ENCODE assay signal across 12 cellular contexts in the genomic region with DNA sequence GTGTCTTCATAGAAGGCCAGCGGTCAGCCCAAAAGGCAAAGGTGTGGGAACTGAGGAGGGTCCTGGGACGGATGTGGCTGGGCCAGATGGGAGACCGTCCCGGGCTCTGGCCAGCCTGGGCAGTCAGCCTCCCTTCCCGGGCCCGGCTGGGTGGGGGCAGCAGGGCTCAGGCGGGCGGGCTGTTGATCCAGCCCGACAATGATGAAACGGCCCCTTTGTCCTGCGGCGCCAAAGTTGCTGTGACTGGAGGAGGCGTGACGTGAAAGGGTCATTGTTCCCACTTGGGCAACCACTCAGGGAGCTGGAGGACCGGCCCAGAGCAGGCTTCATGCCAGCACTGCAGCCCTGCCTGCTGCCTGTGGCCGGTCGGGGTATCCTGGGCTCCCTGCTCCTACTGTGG. TPM values are rescaled to one million over a fixed set of nuclear protein-coding genes. Genes with fewer than 3 reads are reported as not detected.
A peak's percentile ranks its signal among the peaks of the same experiment; 100 is the strongest.
DNase-seq lines count a peak whose midpoint lies in the region; ATAC-seq and TF ChIP-seq lines count a peak whose summit lies in the region.
"Had no signal": no experiment of that assay in that cellular context is flagged by ENCODE, and none has a peak within 500 bp of the region (broad histone marks: within the 10 kb centered on the region; RNA-seq: fewer than 3 reads in every experiment).

No MANE protein-coding gene starts in this region.

- H3K36me3 ChIP-seq in adrenal gland (replicated peaks in 1 of 2) (no peaks in the 10 kb centered on the region), esophagus muscularis mucosa (no peaks in the 10 kb centered on the region), lung (ENCODE audit: control insufficient read depth in 2 of 2, insufficient read depth in 2 of 2, low read length in 2 of 2) (no peaks in the 10 kb centered on the region), testis (ENCODE audit: low read depth, missing control alignments) (no peaks in the 10 kb centered on the region), H7 (replicated peaks; ENCODE audit: control insufficient read depth, insufficient read depth, low read length) (no peaks in the 10 kb centered on the region)

- intact Hi-C loops in adrenal gland (cut with DNase I), result no loop called here
- intact Hi-C loops in esophagus muscularis mucosa (cut with DNase I), result no loop called here
- intact Hi-C loops in testis (cut with DNase I; ENCODE audit: low total_unique reads), result no loop called here

- H3K4me3 ChIP-seq in adrenal gland (no peak overlapping the region), esophagus muscularis mucosa (no peak overlapping the region), lung (no peak overlapping the region), testis (no peak overlapping the region), H7 (ENCODE audit: insufficient read depth, low read depth, low read length) (no peak overlapping the region)

- ATAC-seq in lung (ENCODE audit: insufficient read depth, low FRiP score), result peak; percentile 75
- ATAC-seq in SK-N-SH treated with all-trans-retinoic acid at 6 μM for 48 hours, result no peak

- H3K27me3 ChIP-seq in adrenal gland (no peaks in the 10 kb centered on the region), esophagus muscularis mucosa (peaks cover 0 to 5% (median 0%) of the 10 kb centered on the region in 4 donors), lung (ENCODE audit: control insufficient read depth, insufficient read depth) (no peaks in the 10 kb centered on the region), testis (no peaks in the 10 kb centered on the region), H7 (ENCODE audit: control insufficient read depth, insufficient read depth, low read length) (no peaks in the 10 kb centered on the region)

- TF ChIP-seq EP300 in esophagus muscularis mucosa (IDR thresholded peaks at IDR 0.05), result no peak

- TF ChIP-seq POLR2A in adrenal gland (IDR thresholded peaks at IDR 0.05) (no peak), esophagus muscularis mucosa (IDR thresholded peaks at IDR 0.05; ENCODE audit: low read depth) (no peak), testis (IDR thresholded peaks at IDR 0.05) (no peak)

- DNase-seq in adrenal gland (peak in 4 of 7 donors; percentile 51 to 86 (median 70)), esophagus muscularis mucosa (ENCODE audit: extremely low spot score) (no peak), lung (ENCODE audit: low spot score) (peak; percentile 87), testis (peak; percentile 96), H7 (no peak), NCI-H82 (lab: John Stamatoyannopoulos, UW) (no peak), GM10266 (ENCODE audit: extremely low spot score) (no peak)
- DNase-seq: activated CD4-positive, alpha-beta T cell treated with anti-CD3 and anti-CD28 coated beads for 48 hours; activated naive CD4-positive, alpha-beta T cell treated with anti-CD3 and anti-CD28 coated beads for 36 hours; NCI-H1092 treated with DMSO at 0.1 percent for 48 hours; RPMI8226 had no signal

- H3K9me3 ChIP-seq in adrenal gland (replicated peaks in 1 of 3), result no peaks in the 10 kb centered on the region
- H3K9me3 ChIP-seq in esophagus muscularis mucosa, result no peaks in the 10 kb centered on the region
- no peaks in the 10 kb centered on the region for H3K9me3 ChIP-seq in lung (ENCODE audit: control insufficient read depth in 2 of 2, insufficient read depth in 1 of 2, low read length in 1 of 2)
- H3K9me3 ChIP-seq in testis, result no peaks in the 10 kb centered on the region

- 51 to 78% (median 75%) methylated on average over 3 to 17 of the region's 17 CpGs for WGBS in adrenal gland, 4 donors
- WGBS in esophagus muscularis mucosa, result 79% methylated on average over 9 of the region's 17 CpGs
- 43 to 66% methylated on average over 17 of the region's 17 CpGs for WGBS in lung, 2 donors
- WGBS in testis, 2 donors, result 51 to 72% methylated on average over 15 to 17 of the region's 17 CpGs

- no peaks in the 10 kb centered on the region for H3K4me1 ChIP-seq in adrenal gland (replicated peaks in 1 of 2)
- H3K4me1 ChIP-seq in esophagus muscularis mucosa, result peaks cover 10 to 26% (median 22%) of the 10 kb centered on the region in 4 donors
- H3K4me1 ChIP-seq in lung (ENCODE audit: control insufficient read depth in 2 of 2, insufficient read depth in 2 of 2, low read length in 2 of 2), result peaks cover 0 to 9% of the 10 kb centered on the region in 2 donors
- H3K4me1 ChIP-seq in testis, result peaks cover 15% of the 10 kb centered on the region

- TF ChIP-seq CTCF in adrenal gland (IDR thresholded peaks at IDR 0.05) (no peak), esophagus muscularis mucosa (IDR thresholded peaks at IDR 0.05) (no peak), lung (IDR thresholded peaks at IDR 0.05; ENCODE audit: control extremely low read depth, extremely low read depth) (no peak), testis (IDR thresholded peaks at IDR 0.05) (no peak), GM10266 (IDR thresholded peaks at IDR 0.05; ENCODE audit: control insufficient read depth, insufficient read depth, low read depth, missing control alignments) (no peak)

- peak overlapping the region in 2 of 5 donors; percentile 32 to 49 for H3K27ac ChIP-seq in adrenal gland
- peak overlapping the region in 3 of 4 donors; percentile 13 to 70 (median 48) for H3K27ac ChIP-seq in esophagus muscularis mucosa (replicated peaks in 1 of 4)
- H3K27ac ChIP-seq in lung (ENCODE audit: low read depth in 1 of 2, low read length in 1 of 2), result peak overlapping the region; percentile 35 to 45
- H3K27ac ChIP-seq in testis, result no peak overlapping the region

TF ChIP-seq in SK-N-SH treated with all-trans-retinoic acid at 6 μM for 48 hours, 23 proteins besides CTCF, POLR2A, EP300 and RAD21:
- TF ChIP-seq TCF4 (CRISPR knock-in tag; IDR thresholded peaks at IDR 0.05; ENCODE audit: borderline replicate concordance) (no peak), CSRNP3 (CRISPR knock-in tag; IDR thresholded peaks at IDR 0.05) (no peak)

RNA-seq across cellular contexts. Expression of gene DUSP7, which starts 16.5 kb away (rescaled TPM):
- 10 to 100 TPM; 11.6 to 35.0 (median 16.5) TPM for total RNA-seq in adrenal gland
- polyA plus RNA-seq in adrenal gland, result 10 to 100 TPM in 1 of 3 donors, 1 to 10 TPM in 2; 5.7 to 10.0 (median 7.7) TPM
- total RNA-seq in esophagus muscularis mucosa, result 10 to 100 TPM in 3 of 4 donors, 1 to 10 TPM in 1; 10.0 to 23.5 (median 15.9) TPM
- total RNA-seq in lung, result 10 to 100 TPM; 16.5 to 36.2 TPM
- 10 to 100 TPM; 10.2 to 25.2 TPM for polyA plus RNA-seq in lung
- 10 to 100 TPM; 40.6 to 48.8 TPM for total RNA-seq in testis
- 25.1 TPM for polyA plus RNA-seq in testis (ENCODE audit: insufficient read depth, low read depth, low replicate concordance)
- total RNA-seq in H7 (2014; rRNA removed; shearing (Covaris generic)), result 19.5 and 21.7 TPM in 2 replicates

RNA-seq across cellular contexts. Expression of gene RPL29, which starts 44.2 kb away (rescaled TPM):
- total RNA-seq in adrenal gland, result 1,000 to 10,000 TPM; 1,018 to 1,982 (median 1,315) TPM
- 1,000 to 10,000 TPM in 2 of 3 donors, 100 to 1,000 TPM in 1; 947 to 3,421 (median 2,326) TPM for polyA plus RNA-seq in adrenal gland
- 1,000 to 10,000 TPM in 3 of 4 donors, 100 to 1,000 TPM in 1; 786 to 1,908 (median 1,382) TPM for total RNA-seq in esophagus muscularis mucosa
- total RNA-seq in lung, result 100 to 1,000 TPM; 711 to 912 TPM
- 1,000 to 10,000 TPM; 1,556 to 2,402 TPM for polyA plus RNA-seq in lung
- 100 to 1,000 TPM; 491 to 999 TPM for total RNA-seq in testis
- polyA plus RNA-seq in testis (ENCODE audit: insufficient read depth, low read depth, low replicate concordance), result 965 TPM
- total RNA-seq in H7 (2014; rRNA removed; shearing (Covaris generic)), result 1,001 and 1,107 TPM in 2 replicates

RNA-seq across cellular contexts. Expression of gene ACY1, which starts 56.5 kb away (rescaled TPM):
- total RNA-seq in adrenal gland (100 to 1,000 TPM in 2 of 8 donors, 10 to 100 TPM in 6; 50.7 to 122 (median 80.0) TPM), esophagus muscularis mucosa (10 to 100 TPM in 3 of 4 donors, 1 to 10 TPM in 1; 10.0 to 19.2 (median 15.8) TPM), lung (10 to 100 TPM; 19.6 to 52.6 TPM), testis (10 to 100 TPM; 16.0 to 17.1 TPM)
- polyA plus RNA-seq in adrenal gland (10 to 100 TPM; 37.3 to 92.4 (median 49.1) TPM), lung (10 to 100 TPM; 31.7 to 46.2 TPM), testis (ENCODE audit: insufficient read depth, low read depth, low replicate concordance) (26.7 TPM)
- total RNA-seq in H7 (2014; rRNA removed; shearing (Covaris generic)), result 97.7 and 101 TPM in 2 replicates

Comparison
In these comparisons a context has a peak if more than half of its experiments do, and no peak if none do; other contexts are left out.
1. DNase-seq: peak in adrenal gland (4 of 7), lung (single experiment) and testis (single experiment); none in esophagus muscularis mucosa (single experiment), H7 (single experiment), NCI-H82 (single experiment) and GM10266 (single experiment).
2. H3K27ac ChIP-seq: peak in esophagus muscularis mucosa (3 of 4) and lung (2 of 2); none in testis (0 of 2).